22 cellular contexts compared by ENCODE assay signal in genomic region chr11:83990160-83990733, GRCh38.
DNase-seq lines count a peak whose midpoint lies in the region; ATAC-seq and TF ChIP-seq lines count a peak whose summit lies in the region.
"Had no signal": no experiment of that assay in that cellular context is flagged by ENCODE, and none has a peak within 500 bp of the region (broad histone marks: within the 10 kb centered on the region; RNA-seq: fewer than 3 reads in every experiment).

No MANE protein-coding gene starts in this region.

- no peak for TF ChIP-seq EP300 in esophagus muscularis mucosa (IDR thresholded peaks at IDR 0.05)

- no peak for TF ChIP-seq POLR2A in esophagus muscularis mucosa (IDR thresholded peaks at IDR 0.05; ENCODE audit: low read depth)

- H3K27ac ChIP-seq in esophagus muscularis mucosa (replicated peaks in 1 of 4): peak overlapping the region; percentile 7 to 36 (median 30)
- H3K27ac ChIP-seq: SK-N-MC had no signal

- H3K4me3 ChIP-seq in esophagus muscularis mucosa: peak overlapping the region in 3 of 4 donors; percentile 16 to 20 (median 16)
- H3K4me3 ChIP-seq: SK-N-MC, smooth muscle cell, tibial nerve had no signal

- WGBS in esophagus muscularis mucosa: 30% methylated on average over 7 of the region's 7 CpGs

- ATAC-seq in GM18873 (IDR thresholded peaks at IDR 0.05; ENCODE audit: low FRiP score, unreplicated experiment) (no peak), HG03045 (IDR thresholded peaks at IDR 0.05; ENCODE audit: unreplicated experiment) (no peak)
- ATAC-seq: naive thymus-derived CD8-positive, alpha-beta T cell had no signal

- TF ChIP-seq CTCF in esophagus muscularis mucosa (IDR thresholded peaks at IDR 0.05): no peak

- DNase-seq in Ammon's horn (ENCODE audit: low spot score) (peak; percentile 79), esophagus muscularis mucosa (ENCODE audit: extremely low spot score) (no peak), hippocampal formation (lab: John Stamatoyannopoulos, UW) (peak; percentile 27 to 45), posterior vena cava (ENCODE audit: low spot score) (peak; percentile 73), Kasumi-1 (lab: John Stamatoyannopoulos, UW) (no peak), NCI-H1092 (lab: John Stamatoyannopoulos, UW) (no peak)
- DNase-seq: activated CD4-positive, alpha-beta T cell treated with anti-CD3 and anti-CD28 coated beads, Interleukin-2, amount 50 U/mL, for 48 hours; activated effector memory CD4-positive, alpha-beta T cell treated with anti-CD3 and anti-CD28 coated beads, Interleukin-2, amount 50 U/mL, for 16 hours; DMS53; GDM1; mesendoderm; naive thymus-derived CD8-positive, alpha-beta T cell; NCI-H1436; NCI-H524; stimulated activated CD4-positive, alpha-beta T cell treated with anti-CD3 and anti-CD28 coated beads, Interleukin-2, amount 100 ng/mL, for 48 hours; stimulated activated naive CD4-positive, alpha-beta T cell; T-helper 2 cell had no signal

- peaks cover 0 to 21% (median 12%) of the 10 kb centered on the region in 4 donors for H3K4me1 ChIP-seq in esophagus muscularis mucosa
- H3K4me1 ChIP-seq: tibial nerve had no signal

- no peaks in the 10 kb centered on the region for H3K27me3 ChIP-seq in esophagus muscularis mucosa
- H3K27me3 ChIP-seq: tibial nerve had no signal

- intact Hi-C loops in esophagus muscularis mucosa (cut with DNase I) (no loop called here), posterior vena cava (cut with DNase I) (no loop called here)

- H3K36me3 ChIP-seq in esophagus muscularis mucosa: no peaks in the 10 kb centered on the region
- H3K36me3 ChIP-seq: tibial nerve had no signal

- no peaks in the 10 kb centered on the region for H3K9me3 ChIP-seq in esophagus muscularis mucosa
- H3K9me3 ChIP-seq: tibial nerve had no signal

Comparison
In these comparisons a context has a peak if more than half of its experiments do, and no peak if none do; other contexts are left out.
1. DNase-seq: peak in Ammon's horn (single experiment), hippocampal formation (2 of 2) and posterior vena cava (single experiment); none in esophagus muscularis mucosa (single experiment), Kasumi-1 (0 of 2) and NCI-H1092 (single experiment).